Comparison of ENCODE assay signal across 21 cellular contexts in the genomic region with DNA sequence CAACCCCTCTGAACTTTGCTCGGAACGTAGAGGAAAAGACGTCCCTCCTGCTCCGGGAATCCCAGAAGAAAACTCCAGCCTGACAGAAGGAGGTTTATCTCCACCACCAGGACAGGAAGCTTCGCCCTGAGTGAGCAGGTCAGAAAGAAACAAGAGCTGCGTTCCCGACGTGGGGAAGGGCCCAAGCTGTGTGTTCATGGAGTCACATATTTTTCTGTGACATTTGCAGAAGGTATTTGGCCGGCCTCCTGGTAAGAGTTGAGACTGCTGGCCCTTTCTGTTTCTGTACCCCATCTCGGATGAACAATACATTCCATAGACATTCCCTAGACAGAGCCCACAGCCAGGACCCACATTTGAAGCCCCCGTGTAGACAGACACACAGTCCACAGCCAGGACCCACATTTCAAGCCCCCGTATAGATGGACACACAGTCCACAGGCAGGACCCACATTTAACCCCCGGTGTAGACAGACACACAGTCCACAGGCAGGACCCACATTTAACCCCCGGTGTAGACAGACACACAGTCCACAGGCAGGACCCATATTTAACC.
A peak's percentile ranks its signal among the peaks of the same experiment; 100 is the strongest.
DNase-seq lines count a peak whose midpoint lies in the region; FAIRE-seq and TF ChIP-seq lines count a peak whose summit lies in the region.
"Had no signal": no experiment of that assay in that cellular context is flagged by ENCODE, and none has a peak within 500 bp of the region (broad histone marks: within the 10 kb centered on the region; RNA-seq: fewer than 3 reads in every experiment).

No MANE protein-coding gene starts in this region.

- no peaks in the 10 kb centered on the region for H3K36me3 ChIP-seq in osteoblast (ENCODE audit: insufficient read depth, low read length)
- H3K36me3 ChIP-seq: HAP-1, SJCRH30 had no signal

- peak overlapping the region; percentile 62 for H2AFZ ChIP-seq in osteoblast (ENCODE audit: low read length)

- FAIRE-seq in GM12892 (lab: Jason Lieb, UNC), result no peak
- FAIRE-seq: HTR-8/SVneo had no signal

- no peaks in the 10 kb centered on the region for H3K27me3 ChIP-seq in osteoblast (ENCODE audit: insufficient read depth, low read length)
- H3K27me3 ChIP-seq: SJCRH30 had no signal

- H3K4me1 ChIP-seq in osteoblast (ENCODE audit: insufficient read depth, low read length), result peaks cover 24% of the 10 kb centered on the region
- H3K4me1 ChIP-seq: HAP-1, SJCRH30 had no signal

- H3K4me3 ChIP-seq in osteoblast (ENCODE audit: insufficient read depth, low read length), result no peak overlapping the region
- H3K4me3 ChIP-seq: HAP-1, SJCRH30 had no signal

- H3K79me2 ChIP-seq in osteoblast (ENCODE audit: insufficient read depth, low read length), result no peaks in the 10 kb centered on the region

- no peaks in the 10 kb centered on the region for H3K9me3 ChIP-seq in osteoblast (ENCODE audit: low read depth, low read length)

- peak overlapping the region; percentile 36 for H3K4me2 ChIP-seq in osteoblast (ENCODE audit: insufficient read depth, low read length)

- no peaks in the 10 kb centered on the region for H4K20me1 ChIP-seq in osteoblast (ENCODE audit: insufficient read depth, low read length)

- no peak for TF ChIP-seq CTCF in osteoblast (IDR thresholded peaks at IDR 0.05; ENCODE audit: extremely low read depth, low read depth, low read length)

- H3K27ac ChIP-seq in osteoblast (ENCODE audit: low read depth, low read length), result peak overlapping the region; percentile 58
- H3K27ac ChIP-seq: C4-2B, SJCRH30 had no signal

- no peak for TF ChIP-seq POLR2A in GM12892 (IDR thresholded peaks at IDR 0.05; ENCODE audit: low read depth, low read length)

- DNase-seq in AG08395 (ENCODE audit: low spot score), result peak; percentile 8
- DNase-seq in EL, result peak; percentile 61
- DNase-seq in ecto neural progenitor cell (ENCODE audit: low spot score), result peak; percentile 34
- DNase-seq in osteoblast (ENCODE audit: insufficient read length, low spot score, missing footprints), result no peak
- no peak for DNase-seq in AG20443 (ENCODE audit: low spot score)
- DNase-seq in NCI-H1436 (lab: John Stamatoyannopoulos, UW), result no peak
- DNase-seq in GM12892 (ENCODE audit: insufficient read length), result no peak
- DNase-seq in stimulated activated CD4-positive, alpha-beta T cell treated with anti-CD3 and anti-CD28 coated beads, Interleukin-2, amount 100 ng/mL, for 48 hours, result no peak
- DNase-seq: AML-193, DMS53, KG1, NCI-H1092 treated with DMSO at 0.1 percent for 48 hours, NCI-H146, NCI-H2029, NCI-H2227 treated with DMSO at 0.1 percent for 48 hours, NCI-H510A treated with DMSO at 0.1 percent for 48 hours, NCI-H748 treated with DMSO at 0.1 percent for 48 hours, SJCRH30 had no signal

Comparison
In these comparisons a context has a peak if more than half of its experiments do, and no peak if none do; other contexts are left out.
1. DNase-seq: peak in AG08395 (single experiment), EL (single experiment) and ecto neural progenitor cell (single experiment); none in osteoblast (single experiment), AG20443 (single experiment), NCI-H1436 (single experiment), GM12892 (single experiment) and stimulated activated CD4-positive, alpha-beta T cell treated with anti-CD3 and anti-CD28 coated beads, Interleukin-2, amount 100 ng/mL, for 48 hours (0 of 2).